Comparison of ENCODE assay signal across 16 cellular contexts in the genomic region with DNA sequence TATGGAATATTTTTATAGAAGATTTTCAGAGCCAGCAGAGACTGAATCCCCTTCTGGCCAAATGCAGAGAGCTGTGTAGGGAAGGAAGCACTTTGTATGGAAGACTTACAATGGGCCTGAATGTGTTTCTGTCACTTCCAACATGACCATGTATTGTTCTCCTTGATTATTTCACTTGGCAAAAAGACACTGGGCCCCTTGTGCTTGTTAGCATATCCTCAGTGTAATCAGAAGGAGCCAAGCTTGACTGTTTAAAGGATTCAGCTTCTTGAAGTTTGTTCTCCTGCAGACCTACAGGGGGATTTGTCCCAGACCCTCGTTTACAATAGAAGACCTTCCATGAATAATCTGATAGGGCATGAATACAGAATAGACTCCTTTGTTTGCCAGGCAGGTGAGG. TPM values are rescaled to one million over a fixed set of nuclear protein-coding genes. Genes with fewer than 3 reads are reported as not detected.
A peak's percentile ranks its signal among the peaks of the same experiment; 100 is the strongest.
DNase-seq lines count a peak whose midpoint lies in the region; ATAC-seq and TF ChIP-seq lines count a peak whose summit lies in the region.
"Had no signal": no experiment of that assay in that cellular context is flagged by ENCODE, and none has a peak within 500 bp of the region (broad histone marks: within the 10 kb centered on the region; RNA-seq: fewer than 3 reads in every experiment).

No MANE protein-coding gene starts in this region.

- H3K27me3 ChIP-seq in NT2/D1 (ENCODE audit: insufficient read depth, insufficient read length), result no peaks in the 10 kb centered on the region
- H3K27me3 ChIP-seq in mesendoderm (ENCODE audit: insufficient read depth, low read length, poor library complexity), result no peaks in the 10 kb centered on the region

- no peak overlapping the region for H2BK15ac ChIP-seq in mesendoderm (replicated peaks; ENCODE audit: low read depth)

- POLR2A ChIA-PET in MCF 10A (lab: Yijun Ruan, JAX), result interaction anchor here (0.7 to 0.9 kb wide), 2 partner anchors 15 to 365 kb away, joined by 3 to 5 read pairs; no protein-coding TSS in a partner anchor

- H3K9ac ChIP-seq in NT2/D1 (ENCODE audit: insufficient read length, low read depth) (no peak overlapping the region), mesendoderm (ENCODE audit: low read length) (no peak overlapping the region)

- H3K27ac ChIP-seq in mesendoderm (ENCODE audit: low read depth, low read length), result no peak overlapping the region
- H3K27ac ChIP-seq in substantia nigra (ENCODE audit: low read depth, low read length, poor library complexity, severe bottlenecking), result peak overlapping the region; percentile 43
- H3K27ac ChIP-seq: C4-2B, RWPE1 had no signal

- no peak overlapping the region for H3K4me3 ChIP-seq in NT2/D1 (ENCODE audit: insufficient read length, low read depth)
- no peak overlapping the region for H3K4me3 ChIP-seq in mesendoderm (ENCODE audit: low read length)

- H3K36me3 ChIP-seq in NT2/D1 (ENCODE audit: insufficient read depth, insufficient read length, low read length), result peaks cover 10% of the 10 kb centered on the region
- no peaks in the 10 kb centered on the region for H3K36me3 ChIP-seq in mesendoderm (ENCODE audit: control insufficient read depth, insufficient read depth, low read length)

- no peak overlapping the region for H4K8ac ChIP-seq in mesendoderm (ENCODE audit: low read depth, low read length)

- H4K5ac ChIP-seq in mesendoderm (ENCODE audit: low read length), result no peak overlapping the region

- H3K9me3 ChIP-seq in NT2/D1 (ENCODE audit: insufficient read depth, low read length), result no peaks in the 10 kb centered on the region

- H3K27me3 Mint-ChIP-seq in endothelial cell (ENCODE audit: unreplicated experiment) (no peaks in the 10 kb centered on the region), MCF 10A (ENCODE audit: insufficient read depth, unreplicated experiment) (no peaks in the 10 kb centered on the region)

- DNase-seq in NT2/D1 (ENCODE audit: low read depth, low spot score) (peak; percentile 55), endothelial cell (ENCODE audit: low spot score) (no peak), mesendoderm (peak; percentile 63), substantia nigra (lab: John Stamatoyannopoulos, UW) (peak in 10 of 49 donors; percentile 3 to 50 (median 10)), MCF 10A (ENCODE audit: unreplicated experiment) (no peak), NCI-H82 treated with DMSO at 0.1 percent for 48 hours (lab: John Stamatoyannopoulos, UW; ENCODE audit: unreplicated experiment) (no peak)
- DNase-seq: NCI-H187; NCI-H345; NCI-H69; NK-92 treated with Interleukin-12 subunit alpha and Interleukin-12 subunit beta, amount 100 ng/mL, for 24 hours had no signal

- H2BK5ac ChIP-seq in mesendoderm (ENCODE audit: low read length), result no peak overlapping the region

- no TSS peak for BruUV-seq in MCF 10A (replicated peaks; lab: Mats Ljungman, UMichigan)

- H3K36me3 Mint-ChIP-seq in endothelial cell (ENCODE audit: low read depth, unreplicated experiment), result no peaks in the 10 kb centered on the region
- H3K36me3 Mint-ChIP-seq in MCF 10A (ENCODE audit: insufficient read depth, unreplicated experiment), result peaks cover 6% of the 10 kb centered on the region

- no peak overlapping the region for H3K4me2 ChIP-seq in mesendoderm (ENCODE audit: low read length)

- H3K4me1 ChIP-seq in NT2/D1 (ENCODE audit: insufficient read depth, insufficient read length) (no peaks in the 10 kb centered on the region), mesendoderm (ENCODE audit: control insufficient read depth, low read depth, low read length) (peaks cover 3% of the 10 kb centered on the region)

- no peak overlapping the region for H2AK5ac ChIP-seq in mesendoderm (ENCODE audit: low read length)

- no CpG with 5 or more reads among the region's 1 CpG for WGBS in mesendoderm (ENCODE audit: extremely low coverage, insufficient coverage, low lambda C conversion rate)

- no peak overlapping the region for H2BK120ac ChIP-seq in mesendoderm (ENCODE audit: low read depth, low read length)

- H3K56ac ChIP-seq in mesendoderm (ENCODE audit: low read length), result no peak overlapping the region

- H3K9me3 Mint-ChIP-seq in endothelial cell (ENCODE audit: unreplicated experiment) (no peaks in the 10 kb centered on the region), MCF 10A (ENCODE audit: unreplicated experiment) (no peaks in the 10 kb centered on the region)

- CTCF ChIA-PET in MCF 10A (lab: Yijun Ruan, JAX), result interaction anchor here (0.5 kb wide), 2 partner anchors 93 to 170 kb away, joined by 3 to 4 read pairs; no protein-coding TSS in a partner anchor

- no peak overlapping the region for H3K18ac ChIP-seq in mesendoderm (ENCODE audit: low read length)

- no peak overlapping the region for H3K4ac ChIP-seq in mesendoderm (ENCODE audit: low read depth, low read length)

- intact Hi-C loops in MCF 10A (cut with micrococcal nuclease), result no loop called here

- H3K4me3 Mint-ChIP-seq in endothelial cell (ENCODE audit: unreplicated experiment) (no peak overlapping the region), MCF 10A (ENCODE audit: unreplicated experiment) (no peak overlapping the region)

- H3K27ac Mint-ChIP-seq in endothelial cell (ENCODE audit: unreplicated experiment), result peak overlapping the region; percentile 71
- H3K27ac Mint-ChIP-seq in MCF 10A (ENCODE audit: low read depth, unreplicated experiment), result no peak overlapping the region

- H3K4me1 Mint-ChIP-seq in endothelial cell (ENCODE audit: unreplicated experiment) (peaks cover 7% of the 10 kb centered on the region), MCF 10A (ENCODE audit: insufficient read depth, unreplicated experiment) (no peaks in the 10 kb centered on the region)

- H3K79me1 ChIP-seq in mesendoderm (ENCODE audit: low read length), result no peaks in the 10 kb centered on the region

- no peak for ATAC-seq in HG02571 (IDR thresholded peaks at IDR 0.05; ENCODE audit: unreplicated experiment)

- no peak for TF ChIP-seq CTCF in endothelial cell (IDR thresholded peaks at IDR 0.05; ENCODE audit: unreplicated experiment)
- no peak for TF ChIP-seq CTCF in MCF 10A (IDR thresholded peaks at IDR 0.05; ENCODE audit: unreplicated experiment)

- H3K79me2 ChIP-seq in mesendoderm (ENCODE audit: control insufficient read depth, insufficient read depth, low read length), result no peaks in the 10 kb centered on the region

- H3K23ac ChIP-seq in mesendoderm (ENCODE audit: low read length), result no peak overlapping the region

RNA-seq across cellular contexts. Expression of a gene that starts 48.1 kb away (rescaled TPM):
- total RNA-seq in endothelial cell (ENCODE audit: unreplicated experiment) (not detected), MCF 10A (2022) (not detected in 2 replicates)
- not detected for polyA plus RNA-seq in mesendoderm (2013, experiment 1 of 2)
- not detected for polyA plus RNA-seq in mesendoderm (2013, experiment 2 of 2)
- total RNA-seq: A673, HT1080, LHCN-M2 had no signal

Comparison
In these comparisons a context has a peak if more than half of its experiments do, and no peak if none do; other contexts are left out.
1. DNase-seq: peak in NT2/D1 (single experiment) and mesendoderm (single experiment); none in endothelial cell (single experiment), MCF 10A (single experiment) and NCI-H82 treated with DMSO at 0.1 percent for 48 hours (single experiment).